Comparison of ENCODE assay signal across 8 cellular contexts in genomic region chr7:37832194-37832593, GRCh38. TPM values are rescaled to one million over a fixed set of nuclear protein-coding genes. Genes with fewer than 3 reads are reported as not detected.
DNase-seq lines count a peak whose midpoint lies in the region; ATAC-seq and TF ChIP-seq lines count a peak whose summit lies in the region.

No MANE protein-coding gene starts in this region.

- no peak overlapping the region for H3K4me3 Mint-ChIP-seq in stimulated activated naive CD8-positive, alpha-beta T cell treated with anti-CD3 and anti-CD28 coated beads, Interleukin-15, amount 100 ng/mL, for 72 hours
- H3K4me3 Mint-ChIP-seq in activated T-helper 2 cell treated with anti-CD3 and anti-CD28 coated beads, Interferon-gamma antibody, Interleukin-2, Interleukin-4, amounts not matched to agents 10 μg/mL and 5 μg/mL and 100 μg/mL, durations not matched to agents 14 hours and 24 hours and 36 hours (ENCODE audit: low read depth) = no peak overlapping the region

- H3K27me3 Mint-ChIP-seq in stimulated activated naive CD8-positive, alpha-beta T cell treated with anti-CD3 and anti-CD28 coated beads, Interleukin-15, amount 100 ng/mL, for 72 hours = peaks cover 3% of the 10 kb centered on the region
- H3K27me3 Mint-ChIP-seq in activated T-helper 2 cell treated with anti-CD3 and anti-CD28 coated beads, Interferon-gamma antibody, Interleukin-2, Interleukin-4, amounts not matched to agents 10 μg/mL and 5 μg/mL and 100 μg/mL, durations not matched to agents 14 hours and 24 hours and 36 hours (ENCODE audit: low read depth) = peaks cover 28% of the 10 kb centered on the region

- H3K9me3 ChIP-seq in heart right ventricle = no peaks in the 10 kb centered on the region

- ATAC-seq in GM18868 (IDR thresholded peaks at IDR 0.05; ENCODE audit: unreplicated experiment) (peak; percentile 94), HG03196 (IDR thresholded peaks at IDR 0.05; ENCODE audit: unreplicated experiment) (peak; percentile 81), heart right ventricle (peak; percentile 87 to 96 (median 94))
- ATAC-seq in stimulated activated naive CD8-positive, alpha-beta T cell treated with anti-CD3 and anti-CD28 coated beads, Interleukin-15, amount 100 ng/mL, for 72 hours = peak; percentile 69

- H3K4me3 ChIP-seq in heart right ventricle = no peak overlapping the region

- H3K36me3 ChIP-seq in heart right ventricle = no peaks in the 10 kb centered on the region

- intact Hi-C loops in heart right ventricle (cut with DNase I) = loop anchor here (2.0 to 10.0 kb wide), 13 partner anchors 127 to 627 kb away; no protein-coding TSS in a partner anchor
- intact Hi-C loops in activated T-helper 2 cell treated with anti-CD3 and anti-CD28 coated beads, Interferon-gamma antibody, Interleukin-2, Interleukin-4, amounts not matched to agents 10 μg/mL and 5 μg/mL and 100 μg/mL, durations not matched to agents 14 hours and 24 hours and 36 hours (cut with micrococcal nuclease) = loop anchor here (5.0 kb wide), 1 partner anchor 385 kb away; the partner anchor contains the start of gene ELMO1

- H3K27me3 ChIP-seq in heart right ventricle = peaks cover 0 to 5% (median 0%) of the 10 kb centered on the region in 7 donors

- H3K27ac ChIP-seq in heart right ventricle = no peak overlapping the region

- H3K9me3 Mint-ChIP-seq in stimulated activated naive CD8-positive, alpha-beta T cell treated with anti-CD3 and anti-CD28 coated beads, Interleukin-15, amount 100 ng/mL, for 72 hours = no peaks in the 10 kb centered on the region
- no peaks in the 10 kb centered on the region for H3K9me3 Mint-ChIP-seq in activated T-helper 2 cell treated with anti-CD3 and anti-CD28 coated beads, Interferon-gamma antibody, Interleukin-2, Interleukin-4, amounts not matched to agents 10 μg/mL and 5 μg/mL and 100 μg/mL, durations not matched to agents 14 hours and 24 hours and 36 hours

- H3K4me1 Mint-ChIP-seq in stimulated activated naive CD8-positive, alpha-beta T cell treated with anti-CD3 and anti-CD28 coated beads, Interleukin-15, amount 100 ng/mL, for 72 hours = peaks cover 6% of the 10 kb centered on the region
- H3K4me1 Mint-ChIP-seq in activated T-helper 2 cell treated with anti-CD3 and anti-CD28 coated beads, Interferon-gamma antibody, Interleukin-2, Interleukin-4, amounts not matched to agents 10 μg/mL and 5 μg/mL and 100 μg/mL, durations not matched to agents 14 hours and 24 hours and 36 hours (ENCODE audit: low read depth) = peaks cover 4% of the 10 kb centered on the region

- H3K4me1 ChIP-seq in heart right ventricle = peaks cover 0 to 18% (median 5%) of the 10 kb centered on the region in 9 donors

- 3 to 5% methylated on average over 4 of the region's 4 CpGs for WGBS in heart right ventricle, 2 donors

- TF ChIP-seq CTCF in heart right ventricle (IDR thresholded peaks at IDR 0.05) = peak in 7 of 9 donors; percentile 42 to 66 (median 58)

- no peak overlapping the region for H3K27ac Mint-ChIP-seq in stimulated activated naive CD8-positive, alpha-beta T cell treated with anti-CD3 and anti-CD28 coated beads, Interleukin-15, amount 100 ng/mL, for 72 hours
- H3K27ac Mint-ChIP-seq in activated T-helper 2 cell treated with anti-CD3 and anti-CD28 coated beads, Interferon-gamma antibody, Interleukin-2, Interleukin-4, amounts not matched to agents 10 μg/mL and 5 μg/mL and 100 μg/mL, durations not matched to agents 14 hours and 24 hours and 36 hours = no peak overlapping the region

- H3K36me3 Mint-ChIP-seq in activated T-helper 2 cell treated with anti-CD3 and anti-CD28 coated beads, Interferon-gamma antibody, Interleukin-2, Interleukin-4, amounts not matched to agents 10 μg/mL and 5 μg/mL and 100 μg/mL, durations not matched to agents 14 hours and 24 hours and 36 hours (ENCODE audit: low read depth) = no peaks in the 10 kb centered on the region

- peak; percentile 3 for DNase-seq in AG08396 (ENCODE audit: low spot score)
- peak; percentile 9 for DNase-seq in RKO (ENCODE audit: low spot score)
- DNase-seq in heart right ventricle = peak; percentile 71 to 82
- DNase-seq in stimulated activated naive CD8-positive, alpha-beta T cell treated with anti-CD3 and anti-CD28 coated beads, Interleukin-15, amount 100 ng/mL, for 72 hours = no peak
- no peak for DNase-seq in activated T-helper 2 cell treated with anti-CD3 and anti-CD28 coated beads, Interferon-gamma antibody, Interleukin-2, Interleukin-4, amounts not matched to agents 10 μg/mL and 5 μg/mL and 100 μg/mL, durations not matched to agents 14 hours and 24 hours and 36 hours (ENCODE audit: low spot score)
- no peak for DNase-seq in DMS79 (lab: John Stamatoyannopoulos, UW)

RNA-seq across cellular contexts. Expression of gene NME8, which starts 16.2 kb away (rescaled TPM):
- total RNA-seq in heart right ventricle = under 1 TPM in 2 of 10 donors, not detected in 8; 0.15 to 0.19 TPM
- not detected for polyA plus RNA-seq in heart right ventricle
- total RNA-seq in activated T-helper 2 cell treated with anti-CD3 and anti-CD28 coated beads, Interferon-gamma antibody, Interleukin-2, Interleukin-4, amounts not matched to agents 10 μg/mL and 5 μg/mL and 100 μg/mL, durations not matched to agents 14 hours and 24 hours and 36 hours = not detected in 2 replicates

Comparison
In these comparisons a context has a peak if more than half of its experiments do, and no peak if none do; other contexts are left out.
1. DNase-seq: peak in AG08396 (single experiment), RKO (single experiment) and heart right ventricle (2 of 2); none in stimulated activated naive CD8-positive, alpha-beta T cell treated with anti-CD3 and anti-CD28 coated beads, Interleukin-15, amount 100 ng/mL, for 72 hours (0 of 2), activated T-helper 2 cell treated with anti-CD3 and anti-CD28 coated beads, Interferon-gamma antibody, Interleukin-2, Interleukin-4, amounts not matched to agents 10 μg/mL and 5 μg/mL and 100 μg/mL, durations not matched to agents 14 hours and 24 hours and 36 hours (single experiment) and DMS79 (single experiment).
2. Peak in every context shown above with its lines, with median percentiles within 50 percentile points of each other: ATAC-seq.